9 cellular contexts compared by ENCODE assay signal in the genomic region with DNA sequence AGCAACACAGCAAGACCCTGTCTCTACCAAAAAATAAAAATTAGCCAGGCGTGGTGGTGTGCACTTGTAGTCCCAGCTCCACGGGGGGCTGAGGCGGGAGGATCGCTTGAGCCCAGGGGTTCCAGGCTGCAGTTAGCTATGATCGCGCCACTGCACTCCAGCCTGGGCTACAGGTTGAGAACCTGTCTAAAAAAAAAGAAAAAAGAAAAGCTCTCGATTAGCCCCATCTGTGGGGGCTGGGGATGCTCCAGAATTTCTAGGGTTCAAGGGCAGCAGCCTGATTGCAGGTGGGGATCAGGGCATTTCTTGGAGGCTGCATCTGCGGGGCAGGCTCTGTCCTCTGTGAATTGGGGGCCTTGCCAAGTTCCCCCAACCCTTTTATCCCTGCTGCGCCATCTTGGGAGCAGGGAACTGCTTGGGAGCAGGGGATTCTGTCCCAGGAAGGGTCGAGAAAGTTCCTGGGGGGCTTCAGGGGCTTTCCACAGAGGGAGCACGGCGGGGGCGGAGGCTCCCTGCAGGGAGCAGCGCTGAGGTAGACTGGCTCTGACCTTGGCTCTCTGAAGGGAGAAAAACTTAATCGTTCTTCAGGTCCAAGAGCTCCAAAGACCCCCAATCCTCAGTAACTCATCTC. TPM values are rescaled to one million over a fixed set of nuclear protein-coding genes. Genes with fewer than 3 reads are reported as not detected.
DNase-seq lines count a peak whose midpoint lies in the region; ATAC-seq, FAIRE-seq and TF ChIP-seq lines count a peak whose summit lies in the region.
"Had no signal": no experiment of that assay in that cellular context is flagged by ENCODE, and none has a peak within 500 bp of the region (broad histone marks: within the 10 kb centered on the region; RNA-seq: fewer than 3 reads in every experiment).

No MANE protein-coding gene starts in this region.

- no peak for TF ChIP-seq CTCF in keratinocyte (optimal IDR thresholded peaks at IDR 0.05 in 1 of 3, IDR thresholded peaks at IDR 0.05 in 1 of 3, conservative IDR thresholded peaks at IDR 0.05 in 1 of 3; ENCODE audit: extremely low read depth in 1 of 3, insufficient read depth in 2 of 3, low read length in 3 of 3)

- peaks cover 0 to 2% of the 10 kb centered on the region in 2 experiments for H3K36me3 ChIP-seq in keratinocyte (ENCODE audit: control insufficient read depth in 2 of 2, extremely low read depth in 1 of 2, insufficient read depth in 2 of 2, low read length in 2 of 2)

- peak overlapping the region; percentile 81 for H3K27ac Mint-ChIP-seq in activated naive CD8-positive, alpha-beta T cell treated with anti-CD3 and anti-CD28 coated beads, Interleukin-2, amount 10 ng/mL, durations not matched to agents 7 days and 5 days

- FAIRE-seq in keratinocyte (lab: Jason Lieb, UNC) = no peak
- FAIRE-seq: TTC549 had no signal

- H3K9me3 ChIP-seq in keratinocyte (ENCODE audit: control insufficient read depth, low read depth, low read length) = no peaks in the 10 kb centered on the region

- peak overlapping the region; percentile 87 for H2AFZ ChIP-seq in keratinocyte (ENCODE audit: control insufficient read depth, low read length)

- ATAC-seq in GM18502 (IDR thresholded peaks at IDR 0.05; ENCODE audit: poor library complexity, unreplicated experiment) (peak; percentile 10), HG02973 (IDR thresholded peaks at IDR 0.05; ENCODE audit: unreplicated experiment) (peak; percentile 5), HG02884 (IDR thresholded peaks at IDR 0.05; ENCODE audit: unreplicated experiment) (no peak)
- peak; percentile 9 for ATAC-seq in activated naive CD8-positive, alpha-beta T cell treated with anti-CD3 and anti-CD28 coated beads, Interleukin-2, amount 10 ng/mL, durations not matched to agents 7 days and 5 days (ENCODE audit: low read depth)

- H3K4me1 ChIP-seq in keratinocyte (ENCODE audit: control insufficient read depth, extremely low read depth, insufficient read depth, low read length) = peaks cover 31% of the 10 kb centered on the region

- POLR2A ChIA-PET in activated naive CD8-positive, alpha-beta T cell treated with anti-CD3 and anti-CD28 coated beads, Interleukin-2, amount 10 ng/mL, durations not matched to agents 7 days and 5 days (lab: Charles Lee) = interaction anchor here (0.6 to 1.7 kb wide), 9 partner anchors 9 to 336 kb away, joined by 3 to 8 read pairs (median 4); a partner anchor contains a TSS

- H3K4me2 ChIP-seq in keratinocyte (ENCODE audit: control insufficient read depth, extremely low read depth, insufficient read depth, low read depth, low read length) = peak overlapping the region; percentile 82

- H3K4me3 ChIP-seq in keratinocyte (ENCODE audit: control insufficient read depth in 2 of 3, extremely low read depth in 1 of 3, insufficient read depth in 2 of 3, low read depth in 1 of 3, low read length in 3 of 3) = peak overlapping the region; percentile 81 to 98 (median 92)

- peak overlapping the region; percentile 87 for H3K9ac ChIP-seq in keratinocyte (ENCODE audit: control insufficient read depth, extremely low read depth, insufficient read depth, low read length)

- no peaks in the 10 kb centered on the region for H3K9me1 ChIP-seq in keratinocyte (ENCODE audit: control insufficient read depth, extremely low read depth, insufficient read depth, low read length)

- H4K20me1 ChIP-seq in keratinocyte (ENCODE audit: control insufficient read depth, extremely low read depth, insufficient read depth, low read length) = no peaks in the 10 kb centered on the region

- H3K4me1 Mint-ChIP-seq in activated naive CD8-positive, alpha-beta T cell treated with anti-CD3 and anti-CD28 coated beads, Interleukin-2, amount 10 ng/mL, durations not matched to agents 7 days and 5 days = peaks cover 22% of the 10 kb centered on the region

- dilution Hi-C loops in keratinocyte (cut with MboI; ENCODE audit: extremely low pct_ligation_motif_present, low sequenced_read_pairs) = loop anchor here (25.0 kb wide), 1 partner anchor 263 kb away; no protein-coding TSS in a partner anchor

- H3K27me3 Mint-ChIP-seq in activated naive CD8-positive, alpha-beta T cell treated with anti-CD3 and anti-CD28 coated beads, Interleukin-2, amount 10 ng/mL, durations not matched to agents 7 days and 5 days = peaks cover 3% of the 10 kb centered on the region

- peak overlapping the region; percentile 83 for H3K4me3 Mint-ChIP-seq in activated naive CD8-positive, alpha-beta T cell treated with anti-CD3 and anti-CD28 coated beads, Interleukin-2, amount 10 ng/mL, durations not matched to agents 7 days and 5 days

- H3K36me3 Mint-ChIP-seq in activated naive CD8-positive, alpha-beta T cell treated with anti-CD3 and anti-CD28 coated beads, Interleukin-2, amount 10 ng/mL, durations not matched to agents 7 days and 5 days = peaks cover 5% of the 10 kb centered on the region

- H3K27ac ChIP-seq in keratinocyte (ENCODE audit: control insufficient read depth, insufficient read depth, low read length) = peak overlapping the region; percentile 82
- peak overlapping the region; percentile 83 for H3K27ac ChIP-seq in substantia nigra (ENCODE audit: low read depth, low read length, poor library complexity, severe bottlenecking)

- H3K27me3 ChIP-seq in keratinocyte (ENCODE audit: control insufficient read depth, extremely low read depth, insufficient read depth, low read length) = no peaks in the 10 kb centered on the region

- DNase-seq in activated naive CD8-positive, alpha-beta T cell treated with anti-CD3 and anti-CD28 coated beads, Interleukin-2, amount 10 ng/mL, durations not matched to agents 7 days and 5 days = peak; percentile 34
- no peak for DNase-seq in keratinocyte (ENCODE audit: low read depth, low spot score)
- DNase-seq in substantia nigra (lab: John Stamatoyannopoulos, UW) = peak in 4 of 49 donors; percentile 17 to 63 (median 39)
- DNase-seq in NAMALWA (ENCODE audit: low spot score) = no peak
- no peak for DNase-seq in activated CD4-positive, alpha-beta T cell treated with anti-CD3 and anti-CD28 coated beads for 1 hour

- H3K9me3 Mint-ChIP-seq in activated naive CD8-positive, alpha-beta T cell treated with anti-CD3 and anti-CD28 coated beads, Interleukin-2, amount 10 ng/mL, durations not matched to agents 7 days and 5 days = no peaks in the 10 kb centered on the region

- peaks cover 48% of the 10 kb centered on the region for H3K79me2 ChIP-seq in keratinocyte (ENCODE audit: control insufficient read depth, insufficient read depth, low read length)

RNA-seq across cellular contexts. Expression of a gene that starts 0.6 kb away (rescaled TPM):
- total RNA-seq in activated naive CD8-positive, alpha-beta T cell treated with anti-CD3 and anti-CD28 coated beads, Interleukin-2, amount 10 ng/mL, durations not matched to agents 7 days and 5 days = 10 to 100 TPM; 50.6 to 53.5 TPM
- polyA plus RNA-seq in keratinocyte = 123 to 265 TPM (median 133 TPM) in 3 replicates
- polyA plus RNA-seq in keratinocyte (2011; ENCODE audit: low read depth) = 56.4 TPM
- 212 and 265 TPM in 2 replicates for polyA plus RNA-seq in keratinocyte (2011; cell fraction: cytosol; rRNA removed)
- 73.8 and 76.3 TPM in 2 replicates for polyA plus RNA-seq in keratinocyte (2011; cell fraction: nucleus; rRNA removed)
- 226 and 237 TPM in 2 replicates for polyA plus RNA-seq in keratinocyte (2012; ENCODE audit: low replicate concordance)
- 212 to 234 TPM (median 217 TPM) in 3 replicates for polyA minus RNA-seq in keratinocyte
- 172 TPM for polyA minus RNA-seq in keratinocyte (2011; cell fraction: cytosol; rRNA and poly(A)+ RNA removed)
- polyA minus RNA-seq in keratinocyte (2011; cell fraction: nucleus; rRNA and poly(A)+ RNA removed) = 40.4 and 47.5 TPM in 2 replicates

RNA-seq across cellular contexts. Expression of a gene that starts 49.4 kb away (rescaled TPM):
- total RNA-seq in activated naive CD8-positive, alpha-beta T cell treated with anti-CD3 and anti-CD28 coated beads, Interleukin-2, amount 10 ng/mL, durations not matched to agents 7 days and 5 days = 100 to 1,000 TPM; 318 to 319 TPM
- polyA plus RNA-seq in keratinocyte = 352 to 488 TPM (median 383 TPM) in 3 replicates
- polyA plus RNA-seq in keratinocyte (2011; ENCODE audit: low read depth) = 103 TPM
- 336 and 813 TPM in 2 replicates for polyA plus RNA-seq in keratinocyte (2011; cell fraction: cytosol; rRNA removed)
- polyA plus RNA-seq in keratinocyte (2011; cell fraction: nucleus; rRNA removed) = 214 and 228 TPM in 2 replicates
- 163 and 581 TPM in 2 replicates for polyA plus RNA-seq in keratinocyte (2012; ENCODE audit: low replicate concordance)
- 171 to 286 TPM (median 176 TPM) in 3 replicates for polyA minus RNA-seq in keratinocyte
- polyA minus RNA-seq in keratinocyte (2011; cell fraction: cytosol; rRNA and poly(A)+ RNA removed) = 596 TPM
- 115 and 120 TPM in 2 replicates for polyA minus RNA-seq in keratinocyte (2011; cell fraction: nucleus; rRNA and poly(A)+ RNA removed)

RNA-seq across cellular contexts. Expression of a gene that starts 52.4 kb away (rescaled TPM):
- not detected for total RNA-seq in activated naive CD8-positive, alpha-beta T cell treated with anti-CD3 and anti-CD28 coated beads, Interleukin-2, amount 10 ng/mL, durations not matched to agents 7 days and 5 days
- polyA plus RNA-seq in keratinocyte = 0.55 to 2.2 TPM (median 0.69 TPM) in 3 replicates
- polyA plus RNA-seq in keratinocyte (2011; ENCODE audit: low read depth) = 1.7 TPM
- 0.84 and 1.1 TPM in 2 replicates for polyA plus RNA-seq in keratinocyte (2011; cell fraction: cytosol; rRNA removed)
- 1.8 and 2.3 TPM in 2 replicates for polyA plus RNA-seq in keratinocyte (2011; cell fraction: nucleus; rRNA removed)
- polyA plus RNA-seq in keratinocyte (2012; ENCODE audit: low replicate concordance) = 1.3 and 3.6 TPM in 2 replicates
- 0.40 to 0.77 TPM (median 0.52 TPM) in 3 replicates for polyA minus RNA-seq in keratinocyte
- polyA minus RNA-seq in keratinocyte (2011; cell fraction: cytosol; rRNA and poly(A)+ RNA removed) = not detected
- 0.11 and 0.85 TPM in 2 replicates for polyA minus RNA-seq in keratinocyte (2011; cell fraction: nucleus; rRNA and poly(A)+ RNA removed)
